ENCODE assay signal across 10 cellular contexts in genomic region chr14:99234982-99235491, GRCh38. TPM values are rescaled to one million over a fixed set of nuclear protein-coding genes. Genes with fewer than 3 reads are reported as not detected.
DNase-seq lines count a peak whose midpoint lies in the region; ATAC-seq, FAIRE-seq and TF ChIP-seq lines count a peak whose summit lies in the region.
"Had no signal": no experiment of that assay in that cellular context is flagged by ENCODE, and none has a peak within 500 bp of the region (broad histone marks: within the 10 kb centered on the region; RNA-seq: fewer than 3 reads in every experiment).

No MANE protein-coding gene starts in this region.

- FAIRE-seq in small intestine (lab: Jason Lieb, UNC), result no peak

- H3K27me3 ChIP-seq in CD8-positive, alpha-beta T cell (ENCODE audit: insufficient read depth, low read length), result no peaks in the 10 kb centered on the region
- no peaks in the 10 kb centered on the region for H3K27me3 ChIP-seq in smooth muscle cell (ENCODE audit: low read depth)
- no peaks in the 10 kb centered on the region for H3K27me3 ChIP-seq in MM.1S (replicated peaks; ENCODE audit: insufficient read depth, low read length)
- no peaks in the 10 kb centered on the region for H3K27me3 ChIP-seq in small intestine (ENCODE audit: control insufficient read depth in 2 of 2, insufficient read depth in 2 of 2, low read length in 2 of 2)

- H3F3A ChIP-seq in smooth muscle cell (ENCODE audit: low read depth) (peaks cover 36% of the 10 kb centered on the region), MM.1S (ENCODE audit: insufficient read depth, low read length) (no peaks in the 10 kb centered on the region)

- H3K9me3 ChIP-seq in CD8-positive, alpha-beta T cell (ENCODE audit: low read length), result no peaks in the 10 kb centered on the region
- no peaks in the 10 kb centered on the region for H3K9me3 ChIP-seq in smooth muscle cell (replicated peaks; ENCODE audit: low read depth)
- no peaks in the 10 kb centered on the region for H3K9me3 ChIP-seq in MM.1S (replicated peaks; ENCODE audit: insufficient read depth, low read length)
- H3K9me3 ChIP-seq in small intestine (ENCODE audit: control insufficient read depth, low read depth), result no peaks in the 10 kb centered on the region

- peak overlapping the region; percentile 90 for H3K4me2 ChIP-seq in smooth muscle cell
- H3K4me2 ChIP-seq in MM.1S (ENCODE audit: low read depth, low read length), result no peak overlapping the region

- H3K4me3 Mint-ChIP-seq in CD8-positive, alpha-beta T cell, result peak overlapping the region; percentile 85
- H3K4me3 Mint-ChIP-seq in activated CD4-positive, alpha-beta memory T cell treated with anti-CD3 and anti-CD28 coated beads, Interleukin-2, amount 10 ng/mL, durations not matched to agents 7 days and 5 days, result peak overlapping the region; percentile 76
- H3K4me3 Mint-ChIP-seq in chondrocyte (ENCODE audit: unreplicated experiment), result no peak overlapping the region
- H3K4me3 Mint-ChIP-seq: stimulated activated naive B cell treated with anti-CD40 and anti-IgM and Interleukin-4, amounts not matched to agents 10 μg/mL and 1 μg/mL and 100 μg/mL, for 72 hours had no signal

- H3K36me3 Mint-ChIP-seq in CD8-positive, alpha-beta T cell, result peaks cover 50% of the 10 kb centered on the region
- H3K36me3 Mint-ChIP-seq in activated CD4-positive, alpha-beta memory T cell treated with anti-CD3 and anti-CD28 coated beads, Interleukin-2, amount 10 ng/mL, durations not matched to agents 7 days and 5 days (ENCODE audit: low read depth), result peaks cover 72% of the 10 kb centered on the region
- peaks cover 2% of the 10 kb centered on the region for H3K36me3 Mint-ChIP-seq in chondrocyte (ENCODE audit: low read depth)

- POLR2A ChIA-PET in CD8-positive, alpha-beta T cell (lab: Charles Lee), result interaction anchor here (58.6 to 63.2 kb wide), 2 partner anchors 11 to 17 kb away, joined by 2179 read pairs; partner anchors contain the start of gene BCL11B
- POLR2A ChIA-PET in activated CD4-positive, alpha-beta memory T cell treated with anti-CD3 and anti-CD28 coated beads, Interleukin-2, amount 10 ng/mL, durations not matched to agents 7 days and 5 days (lab: Charles Lee), result interaction anchor here (1.8 to 41.9 kb wide), 5 partner anchors 5 to 44 kb away, joined by 5 to 1689 read pairs (median 573); partner anchors contain the start of gene BCL11B

- no peak overlapping the region for H3K9ac ChIP-seq in smooth muscle cell (ENCODE audit: low read depth)
- H3K9ac ChIP-seq in MM.1S (ENCODE audit: low read length), result no peak overlapping the region
- H3K9ac ChIP-seq: BLaER1 treated with 17β-estradiol and CSF1 and Interleukin-3, amounts not matched to agents 10 nM and 100 nM had no signal

- H3K36me3 ChIP-seq in CD8-positive, alpha-beta T cell (ENCODE audit: insufficient read depth, low read length), result peaks cover 26% of the 10 kb centered on the region
- no peaks in the 10 kb centered on the region for H3K36me3 ChIP-seq in smooth muscle cell (ENCODE audit: low read depth)
- no peaks in the 10 kb centered on the region for H3K36me3 ChIP-seq in MM.1S (replicated peaks; ENCODE audit: insufficient read depth, low read length)
- H3K36me3 ChIP-seq in small intestine (ENCODE audit: control insufficient read depth in 2 of 2, insufficient read depth in 2 of 2, low read length in 2 of 2), result no peaks in the 10 kb centered on the region

- ATAC-seq in CD8-positive, alpha-beta T cell, result peak; percentile 35
- ATAC-seq: stimulated activated naive B cell treated with anti-CD40 and anti-IgM and Interleukin-4, amounts not matched to agents 10 μg/mL and 1 μg/mL and 100 μg/mL, for 72 hours had no signal

- CTCF ChIA-PET in CD8-positive, alpha-beta T cell (lab: Charles Lee), result interaction anchor here (0.8 to 21.1 kb wide), 6 partner anchors 11 to 1096 kb away, joined by 3 to 284 read pairs (median 9); no protein-coding TSS in a partner anchor
- CTCF ChIA-PET in activated CD4-positive, alpha-beta memory T cell treated with anti-CD3 and anti-CD28 coated beads, Interleukin-2, amount 10 ng/mL, durations not matched to agents 7 days and 5 days (lab: Charles Lee), result interaction anchor here (0.6 to 16.6 kb wide), 9 partner anchors 7 to 1259 kb away, joined by 3 to 214 read pairs (median 4); no protein-coding TSS in a partner anchor

- H3K4me1 ChIP-seq in CD8-positive, alpha-beta T cell (ENCODE audit: insufficient read depth, low read length), result peaks cover 99% of the 10 kb centered on the region
- H3K4me1 ChIP-seq in smooth muscle cell (ENCODE audit: low read depth), result peaks cover 20% of the 10 kb centered on the region
- H3K4me1 ChIP-seq in MM.1S (ENCODE audit: low read length), result no peaks in the 10 kb centered on the region
- no peaks in the 10 kb centered on the region for H3K4me1 ChIP-seq in small intestine (ENCODE audit: control insufficient read depth in 2 of 2, insufficient read depth in 1 of 2, low read depth in 1 of 2, low read length in 1 of 2)

- no peaks in the 10 kb centered on the region for H3K79me2 ChIP-seq in smooth muscle cell (ENCODE audit: low read depth)
- H3K79me2 ChIP-seq in MM.1S (ENCODE audit: low read length), result no peaks in the 10 kb centered on the region

- H4K20me1 ChIP-seq in smooth muscle cell (ENCODE audit: low read depth) (no peaks in the 10 kb centered on the region), MM.1S (ENCODE audit: insufficient read depth, low read length) (no peaks in the 10 kb centered on the region)

- WGBS in smooth muscle cell (ENCODE audit: low lambda C conversion rate), result 2% methylated on average over 18 of the region's 18 CpGs
- 27 to 76% (median 61%) methylated on average over 18 of the region's 18 CpGs for WGBS in small intestine, 3 donors

- TF ChIP-seq CTCF in CD8-positive, alpha-beta T cell (IDR thresholded peaks at IDR 0.05), result no peak
- TF ChIP-seq CTCF in chondrocyte (IDR thresholded peaks at IDR 0.05) (no peak), smooth muscle cell (IDR thresholded peaks at IDR 0.05; ENCODE audit: borderline replicate concordance, insufficient read depth, poor library complexity, severe bottlenecking) (no peak), MM.1S (IDR thresholded peaks at IDR 0.05; ENCODE audit: low read length) (no peak)

- H3K9me2 ChIP-seq in MM.1S (replicated peaks; ENCODE audit: insufficient read depth, low read length), result no peaks in the 10 kb centered on the region

- peak overlapping the region; percentile 79 for H3K27ac ChIP-seq in CD8-positive, alpha-beta T cell (ENCODE audit: low read depth, low read length)
- H3K27ac ChIP-seq in smooth muscle cell (ENCODE audit: low read depth), result peak overlapping the region; percentile 84
- H3K27ac ChIP-seq in MM.1S (ENCODE audit: low read length), result no peak overlapping the region
- H3K27ac ChIP-seq in small intestine (ENCODE audit: low read depth in 1 of 2, low read length in 1 of 2), result peak overlapping the region in 1 of 2 donors; percentile 48
- H3K27ac ChIP-seq: BLaER1 treated with 17β-estradiol and CSF1 and Interleukin-3, amounts not matched to agents 10 nM and 100 nM had no signal

- H3K4me1 Mint-ChIP-seq in CD8-positive, alpha-beta T cell (ENCODE audit: low read depth), result peaks cover 97% of the 10 kb centered on the region
- peaks cover 95% of the 10 kb centered on the region for H3K4me1 Mint-ChIP-seq in activated CD4-positive, alpha-beta memory T cell treated with anti-CD3 and anti-CD28 coated beads, Interleukin-2, amount 10 ng/mL, durations not matched to agents 7 days and 5 days
- H3K4me1 Mint-ChIP-seq in chondrocyte (ENCODE audit: low read depth), result no peaks in the 10 kb centered on the region
- H3K4me1 Mint-ChIP-seq: stimulated activated naive B cell treated with anti-CD40 and anti-IgM and Interleukin-4, amounts not matched to agents 10 μg/mL and 1 μg/mL and 100 μg/mL, for 72 hours had no signal

- intact Hi-C loops in CD8-positive, alpha-beta T cell (cut with DNase I, micrococcal nuclease), result loop anchor here in 1 of 2 experiments (1.0 to 5.0 kb wide), 2 partner anchors 8 to 1258 kb away; no protein-coding TSS in a partner anchor

- peak overlapping the region; percentile 99 for H3K27ac Mint-ChIP-seq in CD8-positive, alpha-beta T cell
- peak overlapping the region; percentile 99 for H3K27ac Mint-ChIP-seq in activated CD4-positive, alpha-beta memory T cell treated with anti-CD3 and anti-CD28 coated beads, Interleukin-2, amount 10 ng/mL, durations not matched to agents 7 days and 5 days
- H3K27ac Mint-ChIP-seq in chondrocyte (ENCODE audit: unreplicated experiment), result no peak overlapping the region
- H3K27ac Mint-ChIP-seq: stimulated activated naive B cell treated with anti-CD40 and anti-IgM and Interleukin-4, amounts not matched to agents 10 μg/mL and 1 μg/mL and 100 μg/mL, for 72 hours had no signal

- H3K9me3 Mint-ChIP-seq in CD8-positive, alpha-beta T cell, result no peaks in the 10 kb centered on the region
- no peaks in the 10 kb centered on the region for H3K9me3 Mint-ChIP-seq in activated CD4-positive, alpha-beta memory T cell treated with anti-CD3 and anti-CD28 coated beads, Interleukin-2, amount 10 ng/mL, durations not matched to agents 7 days and 5 days
- H3K9me3 Mint-ChIP-seq in chondrocyte (ENCODE audit: low read depth), result peaks cover 14% of the 10 kb centered on the region

- H2AFZ ChIP-seq in smooth muscle cell (ENCODE audit: low read depth) (peak overlapping the region; percentile 83), MM.1S (ENCODE audit: low read length) (no peak overlapping the region)

- no peaks in the 10 kb centered on the region for H3K27me3 Mint-ChIP-seq in CD8-positive, alpha-beta T cell (ENCODE audit: low read depth)
- no peaks in the 10 kb centered on the region for H3K27me3 Mint-ChIP-seq in activated CD4-positive, alpha-beta memory T cell treated with anti-CD3 and anti-CD28 coated beads, Interleukin-2, amount 10 ng/mL, durations not matched to agents 7 days and 5 days
- H3K27me3 Mint-ChIP-seq in chondrocyte (ENCODE audit: low read depth), result peaks cover 42% of the 10 kb centered on the region

- DNase-seq in CD8-positive, alpha-beta T cell, result peak in 3 of 7 experiments; percentile 74 to 90 (median 86)
- peak; percentile 66 for DNase-seq in activated CD4-positive, alpha-beta memory T cell treated with anti-CD3 and anti-CD28 coated beads, Interleukin-2, amount 10 ng/mL, durations not matched to agents 7 days and 5 days
- DNase-seq in chondrocyte (ENCODE audit: low spot score) (peak; percentile 62), smooth muscle cell (lab: John Stamatoyannopoulos, UW; ENCODE audit: unreplicated experiment) (peak; percentile 65), MM.1S (no peak), NCI-H345 (lab: John Stamatoyannopoulos, UW) (no peak), small intestine (no peak)
- no peak for DNase-seq in NK-92 treated with Interleukin-12 subunit alpha and Interleukin-12 subunit beta, amount 100 ng/mL, for 24 hours (lab: John Stamatoyannopoulos, UW)
- DNase-seq: stimulated activated naive B cell treated with anti-CD40 and anti-IgM and Interleukin-4, amounts not matched to agents 10 μg/mL and 1 μg/mL and 100 μg/mL, for 72 hours had no signal

- peak overlapping the region; percentile 45 for H3K4me3 ChIP-seq in CD8-positive, alpha-beta T cell (ENCODE audit: low read depth, low read length)
- H3K4me3 ChIP-seq in smooth muscle cell (peak overlapping the region; percentile 54), MM.1S (ENCODE audit: low read length) (no peak overlapping the region), small intestine (ENCODE audit: low read depth in 1 of 2, low read length in 2 of 2) (no peak overlapping the region)
- H3K4me3 ChIP-seq: BLaER1 treated with 17β-estradiol and CSF1 and Interleukin-3, amounts not matched to agents 10 nM and 100 nM had no signal

RNA-seq across cellular contexts. Expression of gene BCL11B, which starts 37.0 kb away (rescaled TPM):
- total RNA-seq in CD8-positive, alpha-beta T cell, result 100 to 1,000 TPM; 273 to 284 TPM
- 10 to 100 TPM; 81.7 to 82.0 TPM for total RNA-seq in activated CD4-positive, alpha-beta memory T cell treated with anti-CD3 and anti-CD28 coated beads, Interleukin-2, amount 10 ng/mL, durations not matched to agents 7 days and 5 days
- total RNA-seq in chondrocyte, result 0.10 to 0.23 TPM (median 0.17 TPM) in 3 replicates
- total RNA-seq in smooth muscle cell, result 3.0 and 3.6 TPM in 2 replicates
- 0.47 and 0.56 TPM in 2 replicates for polyA plus RNA-seq in smooth muscle cell
- polyA plus RNA-seq in small intestine, result 1 to 10 TPM in 1 of 3 donors, under 1 TPM in 2; 0.45 to 2.4 (median 0.54) TPM

Comparison
In these comparisons a context has a peak if more than half of its experiments do, and no peak if none do; other contexts are left out.
1. DNase-seq: peak in activated CD4-positive, alpha-beta memory T cell treated with anti-CD3 and anti-CD28 coated beads, Interleukin-2, amount 10 ng/mL, durations not matched to agents 7 days and 5 days (single experiment), chondrocyte (single experiment) and smooth muscle cell (single experiment); none in MM.1S (single experiment), NK-92 treated with Interleukin-12 subunit alpha and Interleukin-12 subunit beta, amount 100 ng/mL, for 24 hours (single experiment), NCI-H345 (single experiment) and small intestine (single experiment).
2. H3K4me3 ChIP-seq: peak in CD8-positive, alpha-beta T cell (single experiment) and smooth muscle cell (single experiment); none in MM.1S (single experiment) and small intestine (0 of 2).
3. RNA of gene BCL11B, which starts 37.0 kb away (total RNA-seq): 273 to 284 TPM in CD8-positive, alpha-beta T cell and 81.7 to 82.0 TPM in activated CD4-positive, alpha-beta memory T cell treated with anti-CD3 and anti-CD28 coated beads, Interleukin-2, amount 10 ng/mL, durations not matched to agents 7 days and 5 days; 3.0 to 3.6 TPM in smooth muscle cell and 0.10 to 0.23 TPM in chondrocyte; every median in the first group is over 10 times any median in the second.